ENCODE assay signal across 8 cellular contexts in genomic region chr1:183635112-183635605, GRCh38. TPM values are rescaled to one million over a fixed set of nuclear protein-coding genes. Genes with fewer than 3 reads are reported as not detected.
A peak's percentile ranks its signal among the peaks of the same experiment; 100 is the strongest.
DNase-seq lines count a peak whose midpoint lies in the region; ATAC-seq and TF ChIP-seq lines count a peak whose summit lies in the region.

No MANE protein-coding gene starts in this region.

- intact Hi-C loops in left colon (cut with DNase I, micrococcal nuclease), result no loop called here

- peak; percentile 13 for DNase-seq in central memory CD4-positive, alpha-beta T cell
- DNase-seq in left colon (peak; percentile 39 to 64), SIG-M5 treated with dmso at 0.1 percent for 504 hours (lab: John Stamatoyannopoulos, UW; ENCODE audit: unreplicated experiment) (no peak)
- peak; percentile 33 for DNase-seq in stimulated activated CD4-positive, alpha-beta T cell treated with anti-CD3 and anti-CD28 coated beads, Interleukin-4, amount 100 ng/mL, for 1 hour

- ATAC-seq in GM18867 (IDR thresholded peaks at IDR 0.05; ENCODE audit: unreplicated experiment) (peak; percentile 2), HG02981 (IDR thresholded peaks at IDR 0.05; ENCODE audit: unreplicated experiment) (peak; percentile 1), SK-N-SH treated with all-trans-retinoic acid at 6 μM for 48 hours (peak; percentile 35), left colon (peak; percentile 62), HG03108 (IDR thresholded peaks at IDR 0.05; ENCODE audit: unreplicated experiment) (no peak)

TF ChIP-seq in SK-N-SH treated with all-trans-retinoic acid at 6 μM for 48 hours, 23 proteins besides CTCF, POLR2A, EP300 and RAD21:
- TF ChIP-seq ESRRG (CRISPR knock-in tag; IDR thresholded peaks at IDR 0.05), result no peak
- no peak for TF ChIP-seq ZC3H10 (CRISPR knock-in tag; IDR thresholded peaks at IDR 0.05)
- TF ChIP-seq RARB (CRISPR knock-in tag; IDR thresholded peaks at IDR 0.05), result no peak
- no peak for TF ChIP-seq TOX (CRISPR knock-in tag; IDR thresholded peaks at IDR 0.05; ENCODE audit: borderline replicate concordance)
- TF ChIP-seq ZFP30 (CRISPR knock-in tag; IDR thresholded peaks at IDR 0.05), result no peak
- no peak for TF ChIP-seq TSHZ2 (CRISPR knock-in tag; IDR thresholded peaks at IDR 0.05)
- no peak for TF ChIP-seq TCF4 (CRISPR knock-in tag; IDR thresholded peaks at IDR 0.05; ENCODE audit: borderline replicate concordance)
- no peak for TF ChIP-seq SNAI2 (CRISPR knock-in tag; IDR thresholded peaks at IDR 0.05)

RNA-seq across cellular contexts. Expression of gene ARPC5, which starts 0.4 kb away (rescaled TPM):
- 100 to 1,000 TPM; 153 to 169 TPM for total RNA-seq in left colon

RNA-seq across cellular contexts. Expression of gene APOBEC4, which starts 18.0 kb away (rescaled TPM):
- under 1 TPM in 1 of 2 donors, not detected in 1; 0.25 TPM for total RNA-seq in left colon

RNA-seq across cellular contexts. Expression of gene NCF2, which starts 44.9 kb away (rescaled TPM):
- 1 to 10 TPM; 3.1 to 7.0 TPM for total RNA-seq in left colon
